Comparison of ENCODE assay signal across 8 cellular contexts in the genomic region with DNA sequence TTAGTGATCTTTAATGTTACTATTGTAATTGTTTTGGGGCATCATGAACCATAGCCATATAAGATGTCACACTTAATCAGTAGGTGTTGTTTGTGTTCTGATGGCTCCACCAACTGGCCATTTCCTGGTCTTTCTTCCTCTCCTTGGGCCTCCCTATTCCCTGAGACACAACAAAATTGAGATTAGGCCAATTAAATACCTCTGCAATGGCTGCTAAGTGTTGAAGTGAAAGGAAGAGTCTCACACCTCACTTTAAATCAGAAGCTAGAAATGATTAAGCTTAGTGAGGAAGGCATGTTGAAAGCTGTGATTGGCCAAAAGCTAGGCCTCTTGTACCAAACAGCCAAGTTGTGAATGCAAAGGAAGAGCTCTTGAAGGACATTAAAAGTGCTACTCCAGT. TPM values are rescaled to one million over a fixed set of nuclear protein-coding genes. Genes with fewer than 3 reads are reported as not detected.
DNase-seq lines count a peak whose midpoint lies in the region; ATAC-seq and TF ChIP-seq lines count a peak whose summit lies in the region.

No MANE protein-coding gene starts in this region.

- H3K36me3 ChIP-seq in cardiac muscle cell (no peaks in the 10 kb centered on the region), transverse colon (no peaks in the 10 kb centered on the region)

- H3K4me1 ChIP-seq in cardiac muscle cell (ENCODE audit: low read depth) (no peaks in the 10 kb centered on the region), transverse colon (peaks cover 0 to 31% (median 4%) of the 10 kb centered on the region in 4 donors)

- TF ChIP-seq EP300 in transverse colon (IDR thresholded peaks at IDR 0.05; ENCODE audit: low read depth), result no peak

- H3K9me3 ChIP-seq in cardiac muscle cell (ENCODE audit: low read depth) (no peaks in the 10 kb centered on the region), transverse colon (no peaks in the 10 kb centered on the region)

- H3K27me3 ChIP-seq in cardiac muscle cell, result no peaks in the 10 kb centered on the region
- H3K27me3 ChIP-seq in transverse colon, result no peaks in the 10 kb centered on the region

- no peak for TF ChIP-seq POLR2A in transverse colon (IDR thresholded peaks at IDR 0.05)

- in situ Hi-C loops in transverse colon (cut with MboI; ENCODE audit: low pct_ligation_motif_present in 1 of 4, low pct_unique_long_range_greater_than_20kb in 1 of 4, low sequenced_read_pairs in 3 of 4), result no loop called here

- intact Hi-C loops in transverse colon (cut with DNase I; ENCODE audit: low total_unique reads), result no loop called here

- DNase-seq in AG09309 (ENCODE audit: low read depth) (no peak), SK-N-DZ (ENCODE audit: low spot score) (peak; percentile 6), cardiac muscle cell (ENCODE audit: low read depth in 1 of 2, low spot score in 1 of 2) (peak in 1 of 2 donors; percentile 38), transverse colon (peak; percentile 24), NCI-H2171 (lab: John Stamatoyannopoulos, UW) (no peak), NCI-H187 treated with DMSO at 0.1 percent for 48 hours (lab: John Stamatoyannopoulos, UW) (no peak)
- no peak for DNase-seq in stimulated activated naive CD4-positive, alpha-beta T cell treated with Interleukin-2 at 50 U/mL for 16 hours (lab: John Stamatoyannopoulos, UW)

- ATAC-seq in GM18907 (IDR thresholded peaks at IDR 0.05; ENCODE audit: unreplicated experiment), result peak; percentile 60

- TF ChIP-seq CTCF in AG09309 (IDR thresholded peaks at IDR 0.05; ENCODE audit: control insufficient read depth, insufficient read depth, low read depth, low read length, missing control alignments) (peak; percentile 41), cardiac muscle cell (IDR thresholded peaks at IDR 0.05; ENCODE audit: low read depth, low read length) (peak; percentile 13), transverse colon (IDR thresholded peaks at IDR 0.05) (peak in 3 of 5 experiments; percentile 17 to 26 (median 17))

- H3K4me3 ChIP-seq in AG09309 (ENCODE audit: control insufficient read depth, low read depth, low read length) (no peak overlapping the region), cardiac muscle cell (no peak overlapping the region), transverse colon (no peak overlapping the region)

- H3K27ac ChIP-seq in cardiac muscle cell, result peak overlapping the region; percentile 9
- H3K27ac ChIP-seq in transverse colon, result no peak overlapping the region

RNA-seq across cellular contexts. Expression of gene PPP2R5A, which starts 30.7 kb away (rescaled TPM):
- 10.5 and 12.3 TPM in 2 replicates for polyA plus RNA-seq in SK-N-DZ (2014; cell fraction: cytosol; rRNA removed)
- 6.0 and 8.1 TPM in 2 replicates for polyA plus RNA-seq in SK-N-DZ (2014; cell fraction: nucleus; rRNA removed)
- total RNA-seq in cardiac muscle cell (51.7 and 70.4 TPM in 2 replicates), transverse colon (10 to 100 TPM; 32.2 to 68.3 (median 51.8) TPM)
- 65.0 and 67.4 TPM in 2 replicates for polyA plus RNA-seq in cardiac muscle cell

Comparison
In these comparisons a context has a peak if more than half of its experiments do, and no peak if none do; other contexts are left out.
1. DNase-seq: peak in SK-N-DZ (single experiment) and transverse colon (single experiment); none in AG09309 (single experiment), NCI-H2171 (single experiment), stimulated activated naive CD4-positive, alpha-beta T cell treated with Interleukin-2 at 50 U/mL for 16 hours (single experiment) and NCI-H187 treated with DMSO at 0.1 percent for 48 hours (single experiment).
2. Peak in every context shown above with its lines, with median percentiles within 50 percentile points of each other: CTCF ChIP-seq.